ENCODE assay signal across 1 cellular context in genomic region chr5:177405805-177406204, GRCh38.
TF ChIP-seq lines count a peak whose summit lies in the region.

No MANE protein-coding gene starts in this region.

TF ChIP-seq in IMR-90, 13 proteins besides CTCF, POLR2A, EP300 and RAD21 (continued from another document):
- no peak for TF ChIP-seq ELK1 (IDR thresholded peaks at IDR 0.05; ENCODE audit: borderline replicate concordance, low read depth, low read length)
- no peak for TF ChIP-seq NFE2L2 (IDR thresholded peaks at IDR 0.05; ENCODE audit: low read depth, low read length)
- no peak for TF ChIP-seq MAFK (IDR thresholded peaks at IDR 0.05; ENCODE audit: low read depth, low read length)
- no peak for TF ChIP-seq SMC3 (IDR thresholded peaks at IDR 0.05; ENCODE audit: low read depth, low read length)
- no peak for TF ChIP-seq RCOR1 (IDR thresholded peaks at IDR 0.05; ENCODE audit: insufficient replicate concordance, low read length)
- TF ChIP-seq, protein P1, sequence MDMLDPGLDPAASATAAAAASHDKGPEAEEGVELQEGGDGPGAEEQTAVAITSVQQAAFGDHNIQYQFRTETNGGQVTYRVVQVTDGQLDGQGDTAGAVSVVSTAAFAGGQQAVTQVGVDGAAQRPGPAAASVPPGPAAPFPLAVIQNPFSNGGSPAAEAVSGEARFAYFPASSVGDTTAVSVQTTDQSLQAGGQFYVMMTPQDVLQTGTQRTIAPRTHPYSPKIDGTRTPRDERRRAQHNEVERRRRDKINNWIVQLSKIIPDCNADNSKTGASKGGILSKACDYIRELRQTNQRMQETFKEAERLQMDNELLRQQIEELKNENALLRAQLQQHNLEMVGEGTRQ (IDR thresholded peaks at IDR 0.05; ENCODE audit: low read depth, low read length): no peak
- no peak for TF ChIP-seq FOS (IDR thresholded peaks at IDR 0.05; ENCODE audit: low read depth, low read length)
- no peak for TF ChIP-seq CHD1 (IDR thresholded peaks at IDR 0.05; ENCODE audit: low read depth, low read length)
